1 cellular context compared by ENCODE assay signal in the genomic region with DNA sequence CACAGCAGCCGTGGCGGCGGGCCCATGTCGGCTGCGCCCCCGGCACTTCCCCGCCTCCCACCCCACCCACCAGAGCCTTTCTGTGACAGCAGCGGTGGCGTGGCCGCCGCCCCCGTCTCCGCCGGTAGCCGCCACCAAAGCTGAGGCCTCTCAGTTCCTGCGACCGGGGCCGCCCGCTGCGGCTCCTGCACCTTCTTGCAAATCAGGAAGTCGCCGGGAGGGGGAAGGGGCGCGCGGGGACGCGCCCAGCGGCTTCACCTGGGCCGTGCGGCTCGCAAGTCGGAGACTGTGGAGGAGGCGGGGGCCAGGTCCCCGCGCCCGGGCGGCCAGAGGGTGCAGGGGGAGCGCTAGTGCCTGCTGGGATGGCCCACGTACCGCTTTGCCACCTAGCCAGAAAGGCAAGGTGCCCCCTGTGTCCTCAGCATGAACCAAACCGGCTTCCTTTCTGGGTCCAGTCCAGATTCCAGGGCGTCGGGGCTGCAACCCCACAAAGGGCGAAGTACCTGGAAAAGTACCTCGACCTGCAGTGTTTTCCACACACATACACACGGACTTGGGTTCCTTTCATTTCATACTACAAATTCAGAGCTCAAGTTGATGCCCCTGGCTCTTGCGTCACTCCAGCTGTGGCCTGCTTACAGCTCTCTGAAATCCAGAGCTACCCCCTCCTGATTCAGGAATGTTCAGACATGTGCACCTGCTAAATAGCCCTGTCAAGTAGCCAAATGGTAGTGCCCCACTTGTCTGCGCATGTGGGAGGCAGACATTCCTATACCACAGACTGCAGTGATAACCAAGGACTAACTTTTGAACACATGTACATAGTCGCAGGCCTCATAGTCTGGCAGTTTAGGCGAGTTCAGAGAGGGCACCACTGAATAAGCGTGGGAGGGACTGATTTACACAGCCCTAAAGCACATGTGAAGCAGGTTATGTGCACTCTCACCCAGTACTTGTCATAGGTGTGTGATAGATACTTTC.
A peak's percentile ranks its signal among the peaks of the same experiment; 100 is the strongest.
TF ChIP-seq lines count a peak whose summit lies in the region.

A gene with protein sequence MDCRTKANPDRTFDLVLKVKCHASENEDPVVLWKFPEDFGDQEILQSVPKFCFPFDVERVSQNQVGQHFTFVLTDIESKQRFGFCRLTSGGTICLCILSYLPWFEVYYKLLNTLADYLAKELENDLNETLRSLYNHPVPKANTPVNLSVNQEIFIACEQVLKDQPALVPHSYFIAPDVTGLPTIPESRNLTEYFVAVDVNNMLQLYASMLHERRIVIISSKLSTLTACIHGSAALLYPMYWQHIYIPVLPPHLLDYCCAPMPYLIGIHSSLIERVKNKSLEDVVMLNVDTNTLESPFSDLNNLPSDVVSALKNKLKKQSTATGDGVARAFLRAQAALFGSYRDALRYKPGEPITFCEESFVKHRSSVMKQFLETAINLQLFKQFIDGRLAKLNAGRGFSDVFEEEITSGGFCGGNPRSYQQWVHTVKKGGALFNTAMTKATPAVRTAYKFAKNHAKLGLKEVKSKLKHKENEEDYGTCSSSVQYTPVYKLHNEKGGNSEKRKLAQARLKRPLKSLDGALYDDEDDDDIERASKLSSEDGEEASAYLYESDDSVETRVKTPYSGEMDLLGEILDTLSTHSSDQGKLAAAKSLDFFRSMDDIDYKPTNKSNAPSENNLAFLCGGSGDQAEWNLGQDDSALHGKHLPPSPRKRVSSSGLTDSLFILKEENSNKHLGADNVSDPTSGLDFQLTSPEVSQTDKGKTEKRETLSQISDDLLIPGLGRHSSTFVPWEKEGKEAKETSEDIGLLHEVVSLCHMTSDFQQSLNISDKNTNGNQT (minus strand): TSS at position 199 of the 981 bp plus-strand sequence. CDS start 325 bp downstream, outside the sequence.

TF ChIP-seq in K562, 482 proteins besides CTCF, POLR2A, EP300 and RAD21 (continued from another document and continues in another):
- TF ChIP-seq, protein P1, sequence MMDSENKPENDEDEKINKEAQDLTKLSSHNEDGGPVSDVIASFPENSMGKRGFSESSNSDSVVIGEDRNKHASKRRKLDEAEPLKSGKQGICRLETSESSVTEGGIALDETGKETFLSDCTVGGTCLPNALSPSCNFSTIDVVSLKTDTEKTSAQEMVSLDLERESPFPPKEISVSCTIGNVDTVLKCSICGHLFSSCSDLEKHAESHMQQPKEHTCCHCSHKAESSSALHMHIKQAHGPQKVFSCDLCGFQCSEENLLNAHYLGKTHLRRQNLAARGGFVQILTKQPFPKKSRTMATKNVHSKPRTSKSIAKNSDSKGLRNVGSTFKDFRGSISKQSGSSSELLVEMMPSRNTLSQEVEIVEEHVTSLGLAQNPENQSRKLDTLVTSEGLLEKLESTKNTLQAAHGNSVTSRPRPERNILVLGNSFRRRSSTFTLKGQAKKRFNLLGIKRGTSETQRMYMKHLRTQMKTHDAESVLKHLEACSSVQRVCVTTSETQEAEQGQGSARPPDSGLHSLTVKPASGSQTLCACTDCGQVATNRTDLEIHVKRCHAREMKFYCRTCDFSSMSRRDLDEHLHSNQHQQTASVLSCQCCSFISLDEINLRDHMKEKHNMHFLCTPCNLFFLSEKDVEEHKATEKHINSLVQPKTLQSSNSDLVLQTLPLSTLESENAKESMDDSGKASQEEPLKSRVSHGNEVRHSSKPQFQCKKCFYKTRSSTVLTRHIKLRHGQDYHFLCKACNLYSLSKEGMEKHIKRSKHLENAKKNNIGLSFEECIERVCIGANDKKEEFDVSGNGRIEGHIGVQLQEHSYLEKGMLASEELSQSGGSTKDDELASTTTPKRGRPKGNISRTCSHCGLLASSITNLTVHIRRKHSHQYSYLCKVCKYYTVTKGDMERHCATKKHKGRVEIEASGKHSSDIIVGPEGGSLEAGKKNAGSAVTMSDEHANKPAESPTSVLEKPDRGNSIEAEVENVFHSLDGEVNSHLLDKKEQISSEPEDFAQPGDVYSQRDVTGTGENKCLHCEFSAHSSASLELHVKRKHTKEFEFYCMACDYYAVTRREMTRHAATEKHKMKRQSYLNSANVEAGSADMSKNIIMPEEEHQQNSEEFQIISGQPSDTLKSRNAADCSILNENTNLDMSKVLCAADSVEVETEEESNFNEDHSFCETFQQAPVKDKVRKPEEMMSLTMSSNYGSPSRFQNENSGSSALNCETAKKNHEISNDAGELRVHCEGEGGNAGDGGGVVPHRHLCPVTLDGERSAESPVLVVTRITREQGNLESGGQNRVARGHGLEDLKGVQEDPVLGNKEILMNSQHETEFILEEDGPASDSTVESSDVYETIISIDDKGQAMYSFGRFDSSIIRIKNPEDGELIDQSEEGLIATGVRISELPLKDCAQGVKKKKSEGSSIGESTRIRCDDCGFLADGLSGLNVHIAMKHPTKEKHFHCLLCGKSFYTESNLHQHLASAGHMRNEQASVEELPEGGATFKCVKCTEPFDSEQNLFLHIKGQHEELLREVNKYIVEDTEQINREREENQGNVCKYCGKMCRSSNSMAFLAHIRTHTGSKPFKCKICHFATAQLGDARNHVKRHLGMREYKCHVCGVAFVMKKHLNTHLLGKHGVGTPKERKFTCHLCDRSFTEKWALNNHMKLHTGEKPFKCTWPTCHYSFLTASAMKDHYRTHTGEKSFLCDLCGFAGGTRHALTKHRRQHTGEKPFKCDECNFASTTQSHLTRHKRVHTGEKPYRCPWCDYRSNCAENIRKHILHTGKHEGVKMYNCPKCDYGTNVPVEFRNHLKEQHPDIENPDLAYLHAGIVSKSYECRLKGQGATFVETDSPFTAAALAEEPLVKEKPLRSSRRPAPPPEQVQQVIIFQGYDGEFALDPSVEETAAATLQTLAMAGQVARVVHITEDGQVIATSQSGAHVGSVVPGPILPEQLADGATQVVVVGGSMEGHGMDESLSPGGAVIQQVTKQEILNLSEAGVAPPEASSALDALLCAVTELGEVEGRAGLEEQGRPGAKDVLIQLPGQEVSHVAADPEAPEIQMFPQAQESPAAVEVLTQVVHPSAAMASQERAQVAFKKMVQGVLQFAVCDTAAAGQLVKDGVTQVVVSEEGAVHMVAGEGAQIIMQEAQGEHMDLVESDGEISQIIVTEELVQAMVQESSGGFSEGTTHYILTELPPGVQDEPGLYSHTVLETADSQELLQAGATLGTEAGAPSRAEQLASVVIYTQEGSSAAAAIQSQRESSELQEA (IDR thresholded peaks at IDR 0.05; ENCODE audit: low read depth), result no peak
- TF ChIP-seq GABPA (tag; conservative IDR thresholded peaks at IDR 0.05; ENCODE audit: low read depth) (peak; percentile 57; the same call in 1 of the 2 replicates), TAF1 (IDR thresholded peaks at IDR 0.05; ENCODE audit: control insufficient read depth, extremely low read depth, insufficient read depth, low read length, severe bottlenecking) (peak; percentile 65), DIDO1 (tag; IDR thresholded peaks at IDR 0.05; ENCODE audit: low read depth) (no peak), POLR2H (tag; IDR thresholded peaks at IDR 0.05; ENCODE audit: low read depth) (peak; percentile 55; the same call in 1 of the 2 replicates), ARID1B (IDR thresholded peaks at IDR 0.05) (0 out of 2 replicates have a peak, but pooled peaks have one; percentile 10), MEF2D (tag; conservative IDR thresholded peaks at IDR 0.05; ENCODE audit: low read depth) (no peak), U2AF1 (optimal IDR thresholded peaks at IDR 0.05; ENCODE audit: low read depth, low read length) (peak; percentile 55), LCOR (CRISPR knock-in tag; IDR thresholded peaks at IDR 0.05) (no peak), TEAD4 (IDR thresholded peaks at IDR 0.05; ENCODE audit: low read length) (peak; percentile 51), TEAD4 (CRISPR knock-in tag; IDR thresholded peaks at IDR 0.05; ENCODE audit: borderline replicate concordance) (no peak), ZNF143 (CRISPR knock-in tag; IDR thresholded peaks at IDR 0.05) (no peak), MYNN (IDR thresholded peaks at IDR 0.05) (no peak), MYNN (CRISPR knock-in tag; IDR thresholded peaks at IDR 0.05) (no peak), CHD2 (IDR thresholded peaks at IDR 0.05; ENCODE audit: low read depth, low read length) (no peak), SIN3A (IDR thresholded peaks at IDR 0.05; ENCODE audit: borderline replicate concordance in 2 of 2, control insufficient read depth in 1 of 2, low read depth in 2 of 2, low read length in 2 of 2) (no peak; a peak in 1 of 4 replicates), FOXK2 (conservative IDR thresholded peaks at IDR 0.05 in 1 of 2, IDR thresholded peaks at IDR 0.05 in 1 of 2; ENCODE audit: low read depth in 2 of 2) (0 out of 4 replicates have a peak, but pooled peaks have one; percentile 15 to 43), ARNT (IDR thresholded peaks at IDR 0.05) (no peak)
- TF ChIP-seq, protein P2, sequence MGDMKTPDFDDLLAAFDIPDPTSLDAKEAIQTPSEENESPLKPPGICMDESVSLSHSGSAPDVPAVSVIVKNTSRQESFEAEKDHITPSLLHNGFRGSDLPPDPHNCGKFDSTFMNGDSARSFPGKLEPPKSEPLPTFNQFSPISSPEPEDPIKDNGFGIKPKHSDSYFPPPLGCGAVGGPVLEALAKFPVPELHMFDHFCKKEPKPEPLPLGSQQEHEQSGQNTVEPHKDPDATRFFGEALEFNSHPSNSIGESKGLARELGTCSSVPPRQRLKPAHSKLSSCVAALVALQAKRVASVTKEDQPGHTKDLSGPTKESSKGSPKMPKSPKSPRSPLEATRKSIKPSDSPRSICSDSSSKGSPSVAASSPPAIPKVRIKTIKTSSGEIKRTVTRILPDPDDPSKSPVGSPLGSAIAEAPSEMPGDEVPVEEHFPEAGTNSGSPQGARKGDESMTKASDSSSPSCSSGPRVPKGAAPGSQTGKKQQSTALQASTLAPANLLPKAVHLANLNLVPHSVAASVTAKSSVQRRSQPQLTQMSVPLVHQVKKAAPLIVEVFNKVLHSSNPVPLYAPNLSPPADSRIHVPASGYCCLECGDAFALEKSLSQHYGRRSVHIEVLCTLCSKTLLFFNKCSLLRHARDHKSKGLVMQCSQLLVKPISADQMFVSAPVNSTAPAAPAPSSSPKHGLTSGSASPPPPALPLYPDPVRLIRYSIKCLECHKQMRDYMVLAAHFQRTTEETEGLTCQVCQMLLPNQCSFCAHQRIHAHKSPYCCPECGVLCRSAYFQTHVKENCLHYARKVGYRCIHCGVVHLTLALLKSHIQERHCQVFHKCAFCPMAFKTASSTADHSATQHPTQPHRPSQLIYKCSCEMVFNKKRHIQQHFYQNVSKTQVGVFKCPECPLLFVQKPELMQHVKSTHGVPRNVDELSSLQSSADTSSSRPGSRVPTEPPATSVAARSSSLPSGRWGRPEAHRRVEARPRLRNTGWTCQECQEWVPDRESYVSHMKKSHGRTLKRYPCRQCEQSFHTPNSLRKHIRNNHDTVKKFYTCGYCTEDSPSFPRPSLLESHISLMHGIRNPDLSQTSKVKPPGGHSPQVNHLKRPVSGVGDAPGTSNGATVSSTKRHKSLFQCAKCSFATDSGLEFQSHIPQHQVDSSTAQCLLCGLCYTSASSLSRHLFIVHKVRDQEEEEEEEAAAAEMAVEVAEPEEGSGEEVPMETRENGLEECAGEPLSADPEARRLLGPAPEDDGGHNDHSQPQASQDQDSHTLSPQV (IDR thresholded peaks at IDR 0.05), result peak; percentile 71; the same call in 1 of the 2 replicates
- TF ChIP-seq, protein P3, sequence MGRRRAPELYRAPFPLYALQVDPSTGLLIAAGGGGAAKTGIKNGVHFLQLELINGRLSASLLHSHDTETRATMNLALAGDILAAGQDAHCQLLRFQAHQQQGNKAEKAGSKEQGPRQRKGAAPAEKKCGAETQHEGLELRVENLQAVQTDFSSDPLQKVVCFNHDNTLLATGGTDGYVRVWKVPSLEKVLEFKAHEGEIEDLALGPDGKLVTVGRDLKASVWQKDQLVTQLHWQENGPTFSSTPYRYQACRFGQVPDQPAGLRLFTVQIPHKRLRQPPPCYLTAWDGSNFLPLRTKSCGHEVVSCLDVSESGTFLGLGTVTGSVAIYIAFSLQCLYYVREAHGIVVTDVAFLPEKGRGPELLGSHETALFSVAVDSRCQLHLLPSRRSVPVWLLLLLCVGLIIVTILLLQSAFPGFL (CRISPR knock-in tag; IDR thresholded peaks at IDR 0.05), result no peak
- TF ChIP-seq, protein P4, sequence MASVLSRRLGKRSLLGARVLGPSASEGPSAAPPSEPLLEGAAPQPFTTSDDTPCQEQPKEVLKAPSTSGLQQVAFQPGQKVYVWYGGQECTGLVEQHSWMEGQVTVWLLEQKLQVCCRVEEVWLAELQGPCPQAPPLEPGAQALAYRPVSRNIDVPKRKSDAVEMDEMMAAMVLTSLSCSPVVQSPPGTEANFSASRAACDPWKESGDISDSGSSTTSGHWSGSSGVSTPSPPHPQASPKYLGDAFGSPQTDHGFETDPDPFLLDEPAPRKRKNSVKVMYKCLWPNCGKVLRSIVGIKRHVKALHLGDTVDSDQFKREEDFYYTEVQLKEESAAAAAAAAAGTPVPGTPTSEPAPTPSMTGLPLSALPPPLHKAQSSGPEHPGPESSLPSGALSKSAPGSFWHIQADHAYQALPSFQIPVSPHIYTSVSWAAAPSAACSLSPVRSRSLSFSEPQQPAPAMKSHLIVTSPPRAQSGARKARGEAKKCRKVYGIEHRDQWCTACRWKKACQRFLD (CRISPR knock-in tag; IDR thresholded peaks at IDR 0.05), result peak; percentile 49; the same call in 1 of the 2 replicates
- TF ChIP-seq, protein P5, sequence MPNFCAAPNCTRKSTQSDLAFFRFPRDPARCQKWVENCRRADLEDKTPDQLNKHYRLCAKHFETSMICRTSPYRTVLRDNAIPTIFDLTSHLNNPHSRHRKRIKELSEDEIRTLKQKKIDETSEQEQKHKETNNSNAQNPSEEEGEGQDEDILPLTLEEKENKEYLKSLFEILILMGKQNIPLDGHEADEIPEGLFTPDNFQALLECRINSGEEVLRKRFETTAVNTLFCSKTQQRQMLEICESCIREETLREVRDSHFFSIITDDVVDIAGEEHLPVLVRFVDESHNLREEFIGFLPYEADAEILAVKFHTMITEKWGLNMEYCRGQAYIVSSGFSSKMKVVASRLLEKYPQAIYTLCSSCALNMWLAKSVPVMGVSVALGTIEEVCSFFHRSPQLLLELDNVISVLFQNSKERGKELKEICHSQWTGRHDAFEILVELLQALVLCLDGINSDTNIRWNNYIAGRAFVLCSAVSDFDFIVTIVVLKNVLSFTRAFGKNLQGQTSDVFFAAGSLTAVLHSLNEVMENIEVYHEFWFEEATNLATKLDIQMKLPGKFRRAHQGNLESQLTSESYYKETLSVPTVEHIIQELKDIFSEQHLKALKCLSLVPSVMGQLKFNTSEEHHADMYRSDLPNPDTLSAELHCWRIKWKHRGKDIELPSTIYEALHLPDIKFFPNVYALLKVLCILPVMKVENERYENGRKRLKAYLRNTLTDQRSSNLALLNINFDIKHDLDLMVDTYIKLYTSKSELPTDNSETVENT (CRISPR knock-in tag; IDR thresholded peaks at IDR 0.05), result no peak
- TF ChIP-seq, protein P6, sequence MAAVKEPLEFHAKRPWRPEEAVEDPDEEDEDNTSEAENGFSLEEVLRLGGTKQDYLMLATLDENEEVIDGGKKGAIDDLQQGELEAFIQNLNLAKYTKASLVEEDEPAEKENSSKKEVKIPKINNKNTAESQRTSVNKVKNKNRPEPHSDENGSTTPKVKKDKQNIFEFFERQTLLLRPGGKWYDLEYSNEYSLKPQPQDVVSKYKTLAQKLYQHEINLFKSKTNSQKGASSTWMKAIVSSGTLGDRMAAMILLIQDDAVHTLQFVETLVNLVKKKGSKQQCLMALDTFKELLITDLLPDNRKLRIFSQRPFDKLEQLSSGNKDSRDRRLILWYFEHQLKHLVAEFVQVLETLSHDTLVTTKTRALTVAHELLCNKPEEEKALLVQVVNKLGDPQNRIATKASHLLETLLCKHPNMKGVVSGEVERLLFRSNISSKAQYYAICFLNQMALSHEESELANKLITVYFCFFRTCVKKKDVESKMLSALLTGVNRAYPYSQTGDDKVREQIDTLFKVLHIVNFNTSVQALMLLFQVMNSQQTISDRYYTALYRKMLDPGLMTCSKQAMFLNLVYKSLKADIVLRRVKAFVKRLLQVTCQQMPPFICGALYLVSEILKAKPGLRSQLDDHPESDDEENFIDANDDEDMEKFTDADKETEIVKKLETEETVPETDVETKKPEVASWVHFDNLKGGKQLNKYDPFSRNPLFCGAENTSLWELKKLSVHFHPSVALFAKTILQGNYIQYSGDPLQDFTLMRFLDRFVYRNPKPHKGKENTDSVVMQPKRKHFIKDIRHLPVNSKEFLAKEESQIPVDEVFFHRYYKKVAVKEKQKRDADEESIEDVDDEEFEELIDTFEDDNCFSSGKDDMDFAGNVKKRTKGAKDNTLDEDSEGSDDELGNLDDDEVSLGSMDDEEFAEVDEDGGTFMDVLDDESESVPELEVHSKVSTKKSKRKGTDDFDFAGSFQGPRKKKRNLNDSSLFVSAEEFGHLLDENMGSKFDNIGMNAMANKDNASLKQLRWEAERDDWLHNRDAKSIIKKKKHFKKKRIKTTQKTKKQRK (IDR thresholded peaks at IDR 0.05; ENCODE audit: borderline replicate concordance, low read depth, low read length), result no peak
